In genomic region chr15:88545578-88546247, GRCh38 we compare ENCODE assay signal across 8 cellular contexts. TPM values are rescaled to one million over a fixed set of nuclear protein-coding genes. Genes with fewer than 3 reads are reported as not detected.
DNase-seq lines count a peak whose midpoint lies in the region; ATAC-seq, FAIRE-seq and TF ChIP-seq lines count a peak whose summit lies in the region.
"Not testable (repeated sequence)": the region's sequence is repeated elsewhere in the genome, so short reads cannot be mapped to it uniquely, and the experiment has no call there.

No MANE protein-coding gene starts in this region.

- POLR2A ChIA-PET in K562 (lab: Yijun Ruan, JAX): not testable (repeated sequence)

- H3K27me3 ChIP-seq in K562 (ENCODE audit: control insufficient read depth in 2 of 2, insufficient read depth in 2 of 2, low read length in 2 of 2); esophagus squamous epithelium; liver (ENCODE audit: control insufficient read depth in 4 of 4, insufficient read depth in 4 of 4, low read length in 3 of 4); thymus (ENCODE audit: control insufficient read depth, insufficient read depth): not testable (repeated sequence)

- not testable (repeated sequence) for TF ChIP-seq POLR2A in K562 (conservative IDR thresholded peaks at IDR 0.05); esophagus squamous epithelium (IDR thresholded peaks at IDR 0.05)

- intact Hi-C loops in K562 (cut with micrococcal nuclease); esophagus squamous epithelium (cut with DNase I): not testable (repeated sequence)

- peak overlapping the region; percentile 87 for H3K27ac Mint-ChIP-seq in osteocyte (ENCODE audit: unreplicated experiment)

- not testable (repeated sequence) for H3K9me3 Mint-ChIP-seq in osteocyte (ENCODE audit: unreplicated experiment)

- peak overlapping the region; percentile 76 for H3K4me3 ChIP-seq in Jurkat, Clone E6-1 (ENCODE audit: low read length)
- H3K4me3 ChIP-seq in WI38 (ENCODE audit: low read depth, low read length) (peak overlapping the region; percentile 80), K562 (peak overlapping the region; percentile 62), esophagus squamous epithelium (peak overlapping the region; percentile 50 to 84 (median 70)), liver (ENCODE audit: low read depth in 1 of 3, low read length in 3 of 3) (peak overlapping the region; percentile 72 to 85 (median 77)), thymus (ENCODE audit: low read length) (peak overlapping the region; percentile 85)

- H3K4me3 Mint-ChIP-seq in osteocyte (ENCODE audit: unreplicated experiment): peak overlapping the region; percentile 87

- BruUV-seq in K562 (replicated peaks; lab: Mats Ljungman, UMichigan): not testable (repeated sequence)

- 3% methylated on average over 7 of the region's 8 CpGs for WGBS in K562 (ENCODE audit: insufficient coverage, low coverage, missing lambda C conversion rate)
- 0 to 11% methylated on average over 2 to 7 of the region's 8 CpGs for WGBS in esophagus squamous epithelium, 2 donors
- WGBS in liver: 12% methylated on average over 7 of the region's 8 CpGs
- WGBS in thymus: 12% methylated on average over 7 of the region's 8 CpGs

- not testable (repeated sequence) for H3K27me3 Mint-ChIP-seq in osteocyte (ENCODE audit: unreplicated experiment)

- not testable (repeated sequence) for ATAC-seq in K562

- peak overlapping the region; percentile 80 for H2AFZ ChIP-seq in K562 (ENCODE audit: low read depth, low read length)

- FAIRE-seq in K562 (lab: Jason Lieb, UNC): not testable (repeated sequence)

- H3K4me2 ChIP-seq in K562 (ENCODE audit: insufficient read depth, low read length): peak overlapping the region; percentile 83

- not testable (repeated sequence) for DNase-seq in Jurkat, Clone E6-1 (ENCODE audit: low read depth, low spot score); K562 (ENCODE audit: extremely low read depth in 1 of 4, low spot score in 3 of 4); esophagus squamous epithelium (lab: John Stamatoyannopoulos, UW); osteocyte (ENCODE audit: extremely low spot score, unreplicated experiment)

- not testable (repeated sequence) for H3K9me3 ChIP-seq in K562 (replicated peaks; ENCODE audit: control insufficient read depth, insufficient read depth, low read depth, low read length); esophagus squamous epithelium; liver (ENCODE audit: control insufficient read depth in 4 of 4, low read length in 3 of 4); thymus (ENCODE audit: control insufficient read depth)

- not testable (repeated sequence) for H3K36me3 ChIP-seq in K562 (ENCODE audit: control insufficient read depth, insufficient read depth, low read length); esophagus squamous epithelium; liver (ENCODE audit: control insufficient read depth in 4 of 4, insufficient read depth in 3 of 4, low read depth in 1 of 4, low read length in 3 of 4); thymus (ENCODE audit: control insufficient read depth, insufficient read depth)

- peak overlapping the region; percentile 78 for H3K27ac ChIP-seq in C4-2B
- H3K27ac ChIP-seq in K562 (ENCODE audit: extremely low read depth, low read depth, low read length): peak overlapping the region; percentile 78
- peak overlapping the region; percentile 78 to 90 (median 88) for H3K27ac ChIP-seq in esophagus squamous epithelium
- peak overlapping the region; percentile 70 to 87 for H3K27ac ChIP-seq in liver (ENCODE audit: low read depth in 1 of 2, low read length in 2 of 2)
- H3K27ac ChIP-seq in thymus (ENCODE audit: low read depth): peak overlapping the region; percentile 93

- not testable (repeated sequence) for TF ChIP-seq EP300 in K562 (IDR thresholded peaks at IDR 0.05; ENCODE audit: low read length)

- TF ChIP-seq CTCF in C4-2B (conservative IDR thresholded peaks at IDR 0.05); WI38 (IDR thresholded peaks at IDR 0.05; ENCODE audit: low read depth, low read length); K562 (IDR thresholded peaks at IDR 0.05 in 2 of 3, conservative IDR thresholded peaks at IDR 0.05 in 1 of 3; ENCODE audit: insufficient read depth in 2 of 3, low read depth in 1 of 3, low read length in 3 of 3); esophagus squamous epithelium (IDR thresholded peaks at IDR 0.05); liver (IDR thresholded peaks at IDR 0.05; ENCODE audit: low read depth, low read length, missing input control); osteocyte (IDR thresholded peaks at IDR 0.05): not testable (repeated sequence)

- H3K4me1 ChIP-seq in K562 (replicated peaks in 1 of 2; ENCODE audit: control insufficient read depth in 2 of 2, insufficient read depth in 2 of 2, low read length in 2 of 2) (peaks cover 12 to 42% of the 10 kb centered on the region in 2 experiments), esophagus squamous epithelium (peaks cover 0 to 12% (median 0%) of the 10 kb centered on the region in 3 donors)
- H3K4me1 ChIP-seq in liver (ENCODE audit: control insufficient read depth in 4 of 4, insufficient read depth in 4 of 4, low read length in 3 of 4); thymus (ENCODE audit: control insufficient read depth, insufficient read depth, low read length): not testable (repeated sequence)

- not testable (repeated sequence) for H3K9me1 ChIP-seq in K562 (ENCODE audit: control insufficient read depth, insufficient read depth, low read length)

- CTCF ChIA-PET in K562 (lab: Yijun Ruan, JAX; ENCODE audit: low intra/inter-chr PET ratio): not testable (repeated sequence)

- not testable (repeated sequence) for H4K20me1 ChIP-seq in K562 (replicated peaks; ENCODE audit: control insufficient read depth, insufficient read depth, low read length)

- in situ Hi-C loops in K562 (cut with MboI): not testable (repeated sequence)

- H3K9ac ChIP-seq in K562 (ENCODE audit: insufficient read depth in 1 of 2, low read depth in 2 of 2, low read length in 2 of 2) (peak overlapping the region; percentile 68 to 83), liver (ENCODE audit: low read depth in 1 of 2, low read length in 2 of 2) (peak overlapping the region in 1 of 2 donors; percentile 16)

- not testable (repeated sequence) for TF ChIP-seq RAD21 in K562 (CRISPR knock-in tag; conservative IDR thresholded peaks at IDR 0.05 in 1 of 2, IDR thresholded peaks at IDR 0.05 in 1 of 2); liver (IDR thresholded peaks at IDR 0.05)

- H3K79me2 ChIP-seq in K562 (ENCODE audit: control insufficient read depth, insufficient read depth, low read length): peaks cover 37% of the 10 kb centered on the region; the same call in 2 of the 3 replicates

- H3K36me3 Mint-ChIP-seq in osteocyte (ENCODE audit: unreplicated experiment): not testable (repeated sequence)

- peaks cover 10% of the 10 kb centered on the region for H3K4me1 Mint-ChIP-seq in osteocyte (ENCODE audit: unreplicated experiment)

TF ChIP-seq in K562, 482 proteins besides CTCF, POLR2A, EP300 and RAD21 (continues in another document):
- TF ChIP-seq ILK (tag; IDR thresholded peaks at IDR 0.05; ENCODE audit: borderline replicate concordance, low read depth) (peak; percentile 71; the same call in 1 of the 2 replicates), ZNF41 (CRISPR knock-in tag; conservative IDR thresholded peaks at IDR 0.05) (peak; percentile 75; the same call in 1 of the 2 replicates), DMBX1 (CRISPR knock-in tag; IDR thresholded peaks at IDR 0.05; ENCODE audit: borderline replicate concordance) (peak; percentile 97), IFI16 (CRISPR knock-in tag; IDR thresholded peaks at IDR 0.05) (0 out of 2 replicates have a peak, but pooled peaks have one; percentile 35), PTRF (tag; IDR thresholded peaks at IDR 0.05) (peak; percentile 86)

RNA-seq across cellular contexts. Expression of gene DET1, which starts 0.8 kb away (rescaled TPM):
- 6.5 TPM for polyA plus RNA-seq in Jurkat, Clone E6-1 (2012; ENCODE audit: insufficient read depth, insufficient read length)
- total RNA-seq in K562 (2011; cell fraction: chromatin; rRNA removed; ENCODE audit: low replicate concordance): 17.4 and 23.9 TPM in 2 replicates
- 10.8 and 11.7 TPM in 2 replicates for total RNA-seq in K562 (2011; cell fraction: nucleolus; rRNA removed)
- 20.8 and 25.6 TPM in 2 replicates for total RNA-seq in K562 (2011; cell fraction: nucleoplasm; rRNA removed)
- total RNA-seq in K562 (2014; rRNA removed) (4.9 and 5.3 TPM in 2 replicates), K562 (2014; rRNA removed; fragmentation: Illumina TruSeq; extraction: Trizol) (5.8 and 5.9 TPM in 2 replicates), K562 (2015; rRNA removed; fragmentation: Illumina TruSeq; extraction: Trizol) (3.7 and 5.0 TPM in 2 replicates), K562 (2021) (5.6 and 6.0 TPM in 2 replicates), esophagus squamous epithelium (1 to 10 TPM; 1.8 to 4.2 (median 2.3) TPM), liver (1 to 10 TPM; 3.2 to 5.4 TPM), osteocyte (8.2 and 9.8 TPM in 2 replicates)
- polyA plus RNA-seq in K562 (2011; rRNA removed) (8.1 and 9.6 TPM in 2 replicates), K562 (2014; fragmentation: Illumina TruSeq; extraction: Trizol) (7.0 and 7.3 TPM in 2 replicates), K562 (2014; fragmentation: Nextera tagmentation; extraction: Ambion mirVana) (1 to 10 TPM; 4.2 to 6.1 TPM), K562 (2014; rRNA removed) (6.9 and 7.3 TPM in 2 replicates), liver (1 to 10 TPM; 1.3 to 1.7 TPM), thymus (5.0 TPM)
- 7.7 and 9.3 TPM in 2 replicates for polyA plus RNA-seq in K562 (2011; cell fraction: cytosol; rRNA removed)
- 17.0 and 18.9 TPM in 2 replicates for polyA plus RNA-seq in K562 (2011; cell fraction: nucleus; rRNA removed)
- polyA plus RNA-seq in K562 (2012): 5.8 and 9.3 TPM in 2 replicates
- polyA minus RNA-seq in K562 (2011; rRNA and poly(A)+ RNA removed): 9.2 and 12.9 TPM in 2 replicates
- polyA minus RNA-seq in K562 (2011; cell fraction: cytosol; rRNA and poly(A)+ RNA removed): 2.0 and 3.0 TPM in 2 replicates
- 12.3 and 19.1 TPM in 2 replicates for polyA minus RNA-seq in K562 (2011; cell fraction: nucleus; rRNA and poly(A)+ RNA removed)
